In the genomic region with DNA sequence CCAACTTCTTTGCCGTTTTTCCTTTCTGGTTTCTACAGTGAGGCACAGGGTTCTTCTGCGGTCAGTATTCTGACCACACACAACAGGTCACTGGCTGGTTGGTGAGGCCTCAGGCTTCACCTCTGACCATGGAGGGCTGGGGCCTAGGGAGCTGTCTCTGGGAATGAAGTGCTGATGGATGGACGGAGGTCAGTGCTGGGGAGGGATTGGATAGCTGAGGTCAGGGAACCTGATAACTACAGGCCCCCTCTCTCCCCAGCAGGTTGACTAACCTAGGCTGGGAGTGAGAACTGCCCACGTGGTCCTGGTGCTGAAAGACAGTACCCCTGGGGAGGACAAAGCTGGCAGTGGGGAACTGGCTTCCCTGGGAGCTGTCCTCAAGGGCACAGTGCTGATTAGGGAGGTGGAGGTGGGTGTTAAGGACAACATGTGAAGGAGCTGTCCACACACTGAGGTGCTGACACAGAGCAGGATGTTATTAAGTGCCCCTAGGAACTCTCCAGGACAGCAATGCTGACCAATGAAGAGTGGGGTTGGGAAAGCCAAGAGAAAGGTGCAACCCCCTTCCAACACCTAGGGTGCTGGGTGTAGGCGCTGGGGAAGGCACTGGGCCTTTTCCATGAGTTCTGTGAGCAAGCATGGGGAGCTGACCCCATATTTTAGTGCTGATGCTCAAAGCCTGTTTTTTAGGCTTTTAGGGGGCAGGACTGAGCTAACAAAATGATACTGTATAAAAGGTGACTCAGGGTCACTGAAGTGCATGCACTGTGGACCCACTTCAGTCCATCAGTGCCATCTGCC, we compare ENCODE assay signal across 8 cellular contexts. TPM values are rescaled to one million over a fixed set of nuclear protein-coding genes. Genes with fewer than 3 reads are reported as not detected.
DNase-seq lines count a peak whose midpoint lies in the region; ATAC-seq and TF ChIP-seq lines count a peak whose summit lies in the region.

No MANE protein-coding gene starts in this region.

- no peak for TF ChIP-seq CTCF in AG10803 (conservative IDR thresholded peaks at IDR 0.05; ENCODE audit: low read length)
- no peak for TF ChIP-seq CTCF in dorsolateral prefrontal cortex (IDR thresholded peaks at IDR 0.05 in 54 of 56, conservative IDR thresholded peaks at IDR 0.05 in 2 of 56; ENCODE audit: low read depth in 1 of 56, partially characterized antibody in 56 of 56)

- intact Hi-C loops in dorsolateral prefrontal cortex (cut with DNase I), result no loop called here

- peak overlapping the region in 13 of 59 donors; percentile 1 to 91 (median 32) for H3K27ac ChIP-seq in dorsolateral prefrontal cortex

- peak; percentile 44 for ATAC-seq in HG02973 (IDR thresholded peaks at IDR 0.05; ENCODE audit: unreplicated experiment)

- no peaks in the 10 kb centered on the region for H3K27me3 ChIP-seq in dorsolateral prefrontal cortex

- DNase-seq in AG10803 (ENCODE audit: low read depth) (peak; percentile 40), T-helper 22 cell (ENCODE audit: low read depth) (peak; percentile 12), dermis microvascular lymphatic vessel endothelial cell (ENCODE audit: low read depth in 2 of 2) (peak; percentile 38 to 81), myocyte (ENCODE audit: low read depth) (peak; percentile 91), NCI-H2171 (lab: John Stamatoyannopoulos, UW) (no peak), dorsolateral prefrontal cortex (no peak), cerebellar cortex (ENCODE audit: low spot score) (no peak)

- H3K4me3 ChIP-seq in AG10803 (ENCODE audit: low read length), result no peak overlapping the region
- no peak overlapping the region for H3K4me3 ChIP-seq in dorsolateral prefrontal cortex

RNA-seq across cellular contexts. Expression of gene ATP2B2, which starts 45.2 kb away (rescaled TPM):
- total RNA-seq in dermis microvascular lymphatic vessel endothelial cell, result not detected in 2 replicates
- 0.24 TPM in 1 of 2 replicates, not detected in the other for total RNA-seq in myocyte
- 0.03 TPM for polyA plus RNA-seq in myocyte (2012)
- total RNA-seq in dorsolateral prefrontal cortex, result 100 to 1,000 TPM in 119 of 120 experiments, 10 to 100 TPM in 1; 87.6 to 447 (median 301) TPM

Comparison
In these comparisons a context has a peak if more than half of its experiments do, and no peak if none do; other contexts are left out.
1. DNase-seq: peak in AG10803 (single experiment), T-helper 22 cell (single experiment), dermis microvascular lymphatic vessel endothelial cell (2 of 2) and myocyte (single experiment); none in NCI-H2171 (single experiment), dorsolateral prefrontal cortex (0 of 10) and cerebellar cortex (single experiment).
2. RNA of gene ATP2B2, which starts 45.2 kb away (total RNA-seq): 87.6 to 447 TPM in dorsolateral prefrontal cortex; 0.24 TPM in myocyte and not detected in dermis microvascular lymphatic vessel endothelial cell; every median in the first group is over 10 times any median in the second.